8 cellular contexts compared by ENCODE assay signal in the genomic region with DNA sequence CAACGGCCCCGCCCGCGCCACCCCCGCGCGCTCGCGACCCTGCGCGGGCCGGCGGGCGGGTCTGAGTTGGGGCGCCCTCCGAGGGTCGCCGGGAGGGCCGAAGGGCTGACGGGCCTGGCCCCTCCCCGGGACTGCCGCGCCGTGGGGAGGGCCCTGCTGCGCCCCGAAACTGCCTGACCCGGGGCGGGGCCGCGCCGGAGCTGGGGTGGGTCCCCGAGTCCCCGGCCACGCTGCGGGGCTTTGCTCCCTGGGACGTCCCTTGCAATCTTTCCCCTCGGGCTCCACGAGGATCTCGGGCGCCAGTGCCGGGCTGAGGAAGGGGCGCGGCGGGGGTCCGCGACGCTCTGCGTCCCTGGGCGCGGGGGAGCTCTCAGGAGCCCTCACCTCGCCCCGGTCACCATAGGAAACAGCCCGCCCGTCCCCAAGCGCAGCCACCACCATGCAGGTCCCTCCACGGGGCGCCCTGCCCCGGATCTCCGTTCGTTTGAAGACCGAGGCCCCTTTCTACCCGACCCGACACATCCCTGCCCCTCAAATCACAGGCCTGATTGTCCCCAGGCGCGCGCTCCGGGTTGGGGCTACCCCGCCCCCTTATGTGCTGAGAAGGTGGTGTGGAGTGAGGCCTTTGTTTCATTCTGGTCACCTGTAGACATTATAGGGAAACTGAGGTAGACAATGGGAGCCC. TPM values are rescaled to one million over a fixed set of nuclear protein-coding genes. Genes with fewer than 3 reads are reported as not detected.
DNase-seq lines count a peak whose midpoint lies in the region; ATAC-seq and TF ChIP-seq lines count a peak whose summit lies in the region.

No MANE protein-coding gene starts in this region.

- H3K27ac ChIP-seq in ACC112 (ENCODE audit: low read depth, low read length) (peak overlapping the region; percentile 89), dorsolateral prefrontal cortex (peak overlapping the region; percentile 88 to 100 (median 99))

- peaks cover 40% of the 10 kb centered on the region for H3K4me1 Mint-ChIP-seq in stimulated activated effector memory CD8-positive, alpha-beta T cell treated with anti-CD3 and anti-CD28 coated beads, Interleukin-12 subunit alpha, Interleukin-12 subunit beta, amount 100 ng/mL, for 72 hours

- peaks cover 20% of the 10 kb centered on the region for H3K4me1 ChIP-seq in ACC112 (ENCODE audit: control insufficient read depth, insufficient read depth, low read length, unreplicated experiment)

- TF ChIP-seq CTCF in dorsolateral prefrontal cortex (IDR thresholded peaks at IDR 0.05 in 54 of 56, conservative IDR thresholded peaks at IDR 0.05 in 2 of 56; ENCODE audit: low read depth in 1 of 56, partially characterized antibody in 56 of 56): peak in 1 of 56 donors; percentile 11

- H3K4me3 ChIP-seq in ACC112 (ENCODE audit: low read depth, low read length): peak overlapping the region; percentile 80
- H3K4me3 ChIP-seq in dorsolateral prefrontal cortex: peak overlapping the region; percentile 75 to 100 (median 93)

- peak overlapping the region; percentile 98 for H3K4me3 Mint-ChIP-seq in stimulated activated effector memory CD8-positive, alpha-beta T cell treated with anti-CD3 and anti-CD28 coated beads, Interleukin-12 subunit alpha, Interleukin-12 subunit beta, amount 100 ng/mL, for 72 hours

- peaks cover 55% of the 10 kb centered on the region for H3K36me3 Mint-ChIP-seq in stimulated activated effector memory CD8-positive, alpha-beta T cell treated with anti-CD3 and anti-CD28 coated beads, Interleukin-12 subunit alpha, Interleukin-12 subunit beta, amount 100 ng/mL, for 72 hours

- H3K27me3 ChIP-seq in ACC112 (ENCODE audit: insufficient read depth, low read length) (no peaks in the 10 kb centered on the region), dorsolateral prefrontal cortex (peaks cover 0 to 4% (median 0%) of the 10 kb centered on the region in 45 donors)

- peaks cover 39% of the 10 kb centered on the region for H3K36me3 ChIP-seq in ACC112 (ENCODE audit: insufficient read depth, low read length)

- peaks cover 60% of the 10 kb centered on the region for H3K79me2 ChIP-seq in ACC112 (ENCODE audit: control insufficient read depth, insufficient read depth, low read length, unreplicated experiment)

- DNase-seq in NCI-H1417 (lab: John Stamatoyannopoulos, UW) (peak; percentile 58 to 88 (median 87)), dorsolateral prefrontal cortex (peak in 6 of 10 donors; percentile 46 to 67 (median 58)), lung microvascular endothelial cell (ENCODE audit: low read depth in 2 of 2) (peak; percentile 62 to 71)
- DNase-seq in activated CD4-positive, alpha-beta T cell treated with anti-CD3 and anti-CD28 coated beads for 1 hour: peak; percentile 52
- DNase-seq in stimulated activated effector memory CD8-positive, alpha-beta T cell treated with anti-CD3 and anti-CD28 coated beads, Interleukin-12 subunit alpha, Interleukin-12 subunit beta, amount 100 ng/mL, for 72 hours (ENCODE audit: low spot score in 2 of 2): peak; percentile 53 to 88

- H3K27ac Mint-ChIP-seq in stimulated activated effector memory CD8-positive, alpha-beta T cell treated with anti-CD3 and anti-CD28 coated beads, Interleukin-12 subunit alpha, Interleukin-12 subunit beta, amount 100 ng/mL, for 72 hours: peak overlapping the region; percentile 95

- no peaks in the 10 kb centered on the region for H3K9me3 Mint-ChIP-seq in stimulated activated effector memory CD8-positive, alpha-beta T cell treated with anti-CD3 and anti-CD28 coated beads, Interleukin-12 subunit alpha, Interleukin-12 subunit beta, amount 100 ng/mL, for 72 hours

- H2AFZ ChIP-seq in ACC112 (ENCODE audit: low read length, unreplicated experiment): no peak overlapping the region

- intact Hi-C loops in dorsolateral prefrontal cortex (cut with DNase I): loop anchor here in 1 of 2 donors (5.0 kb wide), 1 partner anchor 39 kb away; the partner anchor contains the start of gene FAAP100

- ATAC-seq in GM18867 (IDR thresholded peaks at IDR 0.05; ENCODE audit: unreplicated experiment) (peak; percentile 3), GM21786 (IDR thresholded peaks at IDR 0.05; ENCODE audit: unreplicated experiment) (no peak)
- peak; percentile 51 for ATAC-seq in stimulated activated effector memory CD8-positive, alpha-beta T cell treated with anti-CD3 and anti-CD28 coated beads, Interleukin-12 subunit alpha, Interleukin-12 subunit beta, amount 100 ng/mL, for 72 hours

RNA-seq across cellular contexts. Expression of gene ACTG1, which starts 0.5 kb away (rescaled TPM):
- total RNA-seq in dorsolateral prefrontal cortex (1,000 to 10,000 TPM in 85 of 120 experiments, 100 to 1,000 TPM in 35; 558 to 1,589 (median 1,117) TPM), lung microvascular endothelial cell (3,444 and 5,949 TPM in 2 replicates)

RNA-seq across cellular contexts. Expression of gene FSCN2, which starts 15.1 kb away (rescaled TPM):
- total RNA-seq in dorsolateral prefrontal cortex: 1 to 10 TPM in 111 of 120 experiments, under 1 TPM in 9; 0.52 to 5.1 (median 2.0) TPM
- 0.20 and 0.44 TPM in 2 replicates for total RNA-seq in lung microvascular endothelial cell

RNA-seq across cellular contexts. Expression of gene FAAP100, which starts 39.0 kb away (rescaled TPM):
- total RNA-seq in dorsolateral prefrontal cortex: 10 to 100 TPM; 11.9 to 29.9 (median 19.3) TPM
- 10.0 and 13.9 TPM in 2 replicates for total RNA-seq in lung microvascular endothelial cell
